ENCODE assay signal across 29 cellular contexts in the genomic region with DNA sequence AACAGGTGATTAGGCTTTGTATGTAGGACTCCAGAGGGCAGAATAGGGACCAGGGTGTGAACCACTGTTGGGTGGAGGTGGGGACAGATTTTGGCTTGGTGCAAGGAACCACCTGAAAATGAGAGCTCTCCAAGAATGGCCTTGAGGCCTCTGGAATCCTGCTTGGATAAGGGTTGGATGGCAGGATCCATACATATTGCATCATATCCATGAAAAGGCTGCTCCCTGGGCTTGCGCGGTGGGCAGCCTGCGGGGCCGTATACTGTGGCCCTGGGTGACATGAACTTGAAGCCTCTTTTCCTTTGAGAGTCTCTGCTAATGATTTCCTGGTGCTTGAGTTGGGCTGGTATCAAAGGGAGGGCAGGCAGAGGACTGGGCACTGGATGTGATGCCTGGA. TPM values are rescaled to one million over a fixed set of nuclear protein-coding genes. Genes with fewer than 3 reads are reported as not detected.
A peak's percentile ranks its signal among the peaks of the same experiment; 100 is the strongest.
DNase-seq lines count a peak whose midpoint lies in the region; ATAC-seq, FAIRE-seq and TF ChIP-seq lines count a peak whose summit lies in the region.
"Had no signal": no experiment of that assay in that cellular context is flagged by ENCODE, and none has a peak within 500 bp of the region (broad histone marks: within the 10 kb centered on the region; RNA-seq: fewer than 3 reads in every experiment).

No MANE protein-coding gene starts in this region.

- no peak for TF ChIP-seq EP300 in HepG2 (IDR thresholded peaks at IDR 0.05; ENCODE audit: low read depth in 2 of 2, low read length in 2 of 2)
- TF ChIP-seq EP300 in HepG2 (CRISPR knock-in tag; IDR thresholded peaks at IDR 0.05; ENCODE audit: borderline replicate concordance): no peak

- H4K5ac ChIP-seq in IMR-90 (ENCODE audit: low read depth, low read length): no peak overlapping the region

- TF ChIP-seq RAD21 in IMR-90 (IDR thresholded peaks at IDR 0.05; ENCODE audit: low read length): no peak
- no peak for TF ChIP-seq RAD21 in HepG2 (CRISPR knock-in tag; IDR thresholded peaks at IDR 0.05)

- H3K36me3 Mint-ChIP-seq in Caco-2 (ENCODE audit: insufficient read depth, unreplicated experiment) (no peaks in the 10 kb centered on the region), neural crest cell (ENCODE audit: low read depth) (no peaks in the 10 kb centered on the region)
- H3K36me3 Mint-ChIP-seq: CD14-positive monocyte had no signal

- H3K27me3 ChIP-seq in Caco-2 (replicated peaks; ENCODE audit: control insufficient read depth, insufficient read depth, low read length): no peaks in the 10 kb centered on the region
- peaks cover 15% of the 10 kb centered on the region for H3K27me3 ChIP-seq in IMR-90 (ENCODE audit: control insufficient read depth, insufficient read depth, low read length)
- no peaks in the 10 kb centered on the region for H3K27me3 ChIP-seq in HepG2 (ENCODE audit: control insufficient read depth in 1 of 2, insufficient read depth in 2 of 2, low read length in 2 of 2)
- H3K27me3 ChIP-seq: BLaER1 treated with 17β-estradiol and CSF1 and Interleukin-3, amounts not matched to agents 10 nM and 100 nM had no signal

- WGBS in IMR-90 (ENCODE audit: extremely low coverage in 2 of 2, insufficient read length in 1 of 2), 2 experiments: 83% methylated on average over 2 of the region's 4 CpGs; no CpG with 5 or more reads in 1 of the 2 experiments
- WGBS in HepG2 (ENCODE audit: low lambda C conversion rate): 64% methylated on average over 4 of the region's 4 CpGs

- in situ Hi-C loops in IMR-90 (cut with MboI; ENCODE audit: low sequenced_read_pairs) (no loop called here), HepG2 (cut with HindIII; ENCODE audit: extremely low pct_ligation_motif_present, low pct_unique_long_range_greater_than_20kb) (no loop called here)

- H3K4me1 Mint-ChIP-seq in Caco-2 (ENCODE audit: low read depth, unreplicated experiment) (peaks cover 21% of the 10 kb centered on the region), neural crest cell (no peaks in the 10 kb centered on the region)
- H3K4me1 Mint-ChIP-seq: CD8-positive, alpha-beta memory T cell had no signal

- TF ChIP-seq POLR2A in IMR-90 (IDR thresholded peaks at IDR 0.05; ENCODE audit: low read depth, low read length): no peak
- no peak for TF ChIP-seq POLR2A in HepG2 (IDR thresholded peaks at IDR 0.05; ENCODE audit: insufficient read depth in 1 of 2, low read depth in 2 of 2, low read length in 2 of 2)

- H3K79me1 ChIP-seq in IMR-90 (ENCODE audit: low read depth in 1 of 2, low read length in 2 of 2): no peaks in the 10 kb centered on the region

- no peak overlapping the region for H3K23ac ChIP-seq in IMR-90 (ENCODE audit: low read depth, low read length)

- no peaks in the 10 kb centered on the region for H3K79me2 ChIP-seq in HepG2 (ENCODE audit: insufficient read depth, low read length)

- H2AK9ac ChIP-seq in IMR-90 (replicated peaks; ENCODE audit: low read depth, low read length, poor library complexity): no peak overlapping the region

- POLR2A ChIA-PET in Caco-2 (lab: Charles Lee): no interaction called here
- POLR2A ChIA-PET in IMR-90 (lab: Charles Lee; ENCODE audit: unreplicated experiment): no interaction called here
- POLR2A ChIA-PET in HepG2 (lab: Yijun Ruan, JAX): interaction anchor here (2.2 to 3.5 kb wide), 2 partner anchors 11 to 31 kb away, joined by 17 to 18 read pairs; a partner anchor contains a TSS

- H2AK5ac ChIP-seq in IMR-90 (ENCODE audit: low read depth, low read length): no peak overlapping the region

- ATAC-seq in IMR-90 (ENCODE audit: low read depth): no peak
- ATAC-seq in HepG2: no peak
- no peak for ATAC-seq in left colon
- no peak for ATAC-seq in HG02588 (IDR thresholded peaks at IDR 0.05; ENCODE audit: unreplicated experiment)
- ATAC-seq in GM21825 (IDR thresholded peaks at IDR 0.05; ENCODE audit: unreplicated experiment): no peak
- ATAC-seq: A549, HCT116 had no signal

- H3K4ac ChIP-seq in IMR-90 (ENCODE audit: low read depth, low read length): no peak overlapping the region

- no peak overlapping the region for H3K56ac ChIP-seq in IMR-90 (ENCODE audit: extremely low read depth, insufficient read depth, low read length)

- no peaks in the 10 kb centered on the region for H3K27me3 Mint-ChIP-seq in Caco-2 (ENCODE audit: insufficient read depth, unreplicated experiment)
- H3K27me3 Mint-ChIP-seq in neural crest cell (ENCODE audit: low read depth): no peaks in the 10 kb centered on the region

- no TSS peak for BruUV-seq in Caco-2 (replicated peaks; lab: Mats Ljungman, UMichigan)
- no TSS peak for BruUV-seq in IMR-90 (replicated peaks; lab: Mats Ljungman, UMichigan)
- no TSS peak for BruUV-seq in HepG2 (replicated peaks; lab: Mats Ljungman, UMichigan)

- CTCF ChIA-PET in Caco-2 (lab: Charles Lee): no interaction called here
- CTCF ChIA-PET in IMR-90 (lab: Yijun Ruan, JAX): no interaction called here
- CTCF ChIA-PET in HepG2 (lab: Yijun Ruan, JAX; ENCODE audit: low intra/inter-chr PET ratio, low total read pairs): no interaction called here

- H4K91ac ChIP-seq in IMR-90 (ENCODE audit: insufficient read depth, low read depth, low read length): no peak overlapping the region

- H3K4me3 ChIP-seq in Caco-2 (ENCODE audit: low read depth, low read length) (no peak overlapping the region), IMR-90 (ENCODE audit: insufficient read depth, low read depth, low read length) (no peak overlapping the region), HepG2 (replicated peaks in 1 of 3; ENCODE audit: insufficient read depth in 1 of 3, low read depth in 2 of 3, low read length in 3 of 3) (no peak overlapping the region)
- H3K4me3 ChIP-seq: A549; BLaER1 treated with 17β-estradiol and CSF1 and Interleukin-3, amounts not matched to agents 10 nM and 100 nM; GM23248 had no signal

- H3K9me1 ChIP-seq in IMR-90 (ENCODE audit: insufficient read depth, low read length): 0 out of 2 replicates have a peak, but pooled peaks cover 2% of the 10 kb centered on the region

- no peak overlapping the region for H3K14ac ChIP-seq in IMR-90 (replicated peaks; ENCODE audit: low read depth, low read length)

- dilution Hi-C loops in IMR-90 (cut with HindIII; ENCODE audit: low sequenced_read_pairs, unreplicated experiment): no loop called here

- DNase-seq in Caco-2: no peak
- no peak for DNase-seq in IMR-90
- no peak for DNase-seq in HepG2 (ENCODE audit: low spot score)
- DNase-seq in neural crest cell (ENCODE audit: low read depth, low spot score): no peak
- no peak for DNase-seq in SKM-1 treated with dmso at 0.1 percent for 144 hours (lab: John Stamatoyannopoulos, UW; ENCODE audit: unreplicated experiment)
- no peak for DNase-seq in left colon
- DNase-seq: 8988T; ACHN; AML-193; BE2C; CD4-positive, alpha-beta T cell; CD8-positive, alpha-beta memory T cell; DMS53; DMS79 treated with DMSO at 0.1 percent for 48 hours; GF-D8; GM23248; H9 had no signal

- H3K27ac ChIP-seq in IMR-90 (ENCODE audit: insufficient read depth, low read length): no peak overlapping the region
- H3K27ac ChIP-seq in HepG2 (ENCODE audit: extremely low read length, insufficient read depth, low read length): no peak overlapping the region
- H3K27ac ChIP-seq: A549; BLaER1 treated with 17β-estradiol and CSF1 and Interleukin-3, amounts not matched to agents 10 nM and 100 nM; GM23248 had no signal

- no peak overlapping the region for H2BK5ac ChIP-seq in IMR-90 (ENCODE audit: low read depth, low read length, poor library complexity, severe bottlenecking)

- H2AFZ ChIP-seq in IMR-90 (replicated peaks; ENCODE audit: low read length, poor library complexity) (no peak overlapping the region), HepG2 (ENCODE audit: low read length) (no peak overlapping the region)
- H2AFZ ChIP-seq: GM23248 had no signal

- H4K20me1 ChIP-seq in IMR-90 (ENCODE audit: insufficient read depth, low read length): no peaks in the 10 kb centered on the region
- H4K20me1 ChIP-seq in HepG2 (ENCODE audit: insufficient read depth, low read length): no peaks in the 10 kb centered on the region
- H4K20me1 ChIP-seq: BLaER1 treated with 17β-estradiol and CSF1 and Interleukin-3, amounts not matched to agents 10 nM and 100 nM had no signal

- no peak overlapping the region for H2BK20ac ChIP-seq in IMR-90 (ENCODE audit: low read depth, low read length)

- H3K9ac ChIP-seq in IMR-90 (ENCODE audit: low read depth, low read length): no peak overlapping the region
- H3K9ac ChIP-seq in HepG2 (ENCODE audit: insufficient read depth, low read depth, low read length): no peak overlapping the region
- H3K9ac ChIP-seq: BLaER1 treated with 17β-estradiol and CSF1 and Interleukin-3, amounts not matched to agents 10 nM and 100 nM; GM23248 had no signal

- H3K4me1 ChIP-seq in Caco-2 (peaks cover 24% of the 10 kb centered on the region), IMR-90 (ENCODE audit: control insufficient read depth, insufficient read depth, low read length) (no peaks in the 10 kb centered on the region), HepG2 (ENCODE audit: insufficient read depth, low read length) (peaks cover 60% of the 10 kb centered on the region)
- H3K4me1 ChIP-seq: A549; BE2C; BLaER1 treated with 17β-estradiol and CSF1 and Interleukin-3, amounts not matched to agents 10 nM and 100 nM had no signal

- no peaks in the 10 kb centered on the region for H3K9me3 ChIP-seq in Caco-2
- peaks cover 3% of the 10 kb centered on the region for H3K9me3 ChIP-seq in IMR-90 (ENCODE audit: control insufficient read depth, insufficient read depth, low read length)
- H3K9me3 ChIP-seq in HepG2 (ENCODE audit: low read length): no peaks in the 10 kb centered on the region
- H3K9me3 ChIP-seq: A549, BE2C had no signal

- H3K4me3 Mint-ChIP-seq in Caco-2 (ENCODE audit: unreplicated experiment): no peak overlapping the region
- H3K4me3 Mint-ChIP-seq in neural crest cell: no peak overlapping the region
- H3K4me3 Mint-ChIP-seq: CD14-positive monocyte; CD4-positive, alpha-beta T cell; CD8-positive, alpha-beta memory T cell; H9 had no signal

- H4K8ac ChIP-seq in IMR-90 (ENCODE audit: low read depth in 2 of 2, low read length in 2 of 2): no peak overlapping the region

- FAIRE-seq in HepG2 (lab: Jason Lieb, UNC): no peak
- FAIRE-seq: A549, GM12891, GM18507 had no signal

- no peak overlapping the region for H2BK120ac ChIP-seq in IMR-90 (ENCODE audit: low read depth, low read length)

- TF ChIP-seq CTCF in Caco-2 (IDR thresholded peaks at IDR 0.05; ENCODE audit: insufficient read depth in 1 of 2, low read depth in 1 of 2, low read length in 1 of 2, severe bottlenecking in 1 of 2, unreplicated experiment in 1 of 2) (no peak), IMR-90 (conservative IDR thresholded peaks at IDR 0.05; ENCODE audit: low read depth, low read length) (no peak), HepG2 (CRISPR knock-in tag; IDR thresholded peaks at IDR 0.05) (no peak), neural crest cell (conservative IDR thresholded peaks at IDR 0.05) (no peak)

- H3K36me3 ChIP-seq in Caco-2 (ENCODE audit: control insufficient read depth, insufficient read depth, low read length) (no peaks in the 10 kb centered on the region), IMR-90 (ENCODE audit: control insufficient read depth, insufficient read depth, low read length) (no peaks in the 10 kb centered on the region), HepG2 (replicated peaks in 1 of 2; ENCODE audit: control insufficient read depth in 1 of 2, insufficient read depth in 2 of 2, low read length in 2 of 2) (no peaks in the 10 kb centered on the region)
- H3K36me3 ChIP-seq: BE2C; BLaER1 treated with 17β-estradiol and CSF1 and Interleukin-3, amounts not matched to agents 10 nM and 100 nM had no signal

- intact Hi-C loops in Caco-2 (cut with micrococcal nuclease; ENCODE audit: unreplicated experiment): no loop called here
- intact Hi-C loops in IMR-90 (cut with micrococcal nuclease): no loop called here
- intact Hi-C loops in HepG2 (cut with micrococcal nuclease; ENCODE audit: unreplicated experiment): no loop called here
- intact Hi-C loops in left colon (cut with DNase I, micrococcal nuclease): no loop called here

- no peak overlapping the region for H2BK15ac ChIP-seq in IMR-90 (ENCODE audit: low read depth, low read length)

- H3K4me2 ChIP-seq in IMR-90 (ENCODE audit: low read depth, low read length) (no peak overlapping the region), HepG2 (ENCODE audit: low read depth, low read length) (no peak overlapping the region)
- H3K4me2 ChIP-seq: A549; BLaER1 treated with 17β-estradiol and CSF1 and Interleukin-3, amounts not matched to agents 10 nM and 100 nM had no signal

- H3K18ac ChIP-seq in IMR-90 (ENCODE audit: low read depth, low read length): no peak overlapping the region

- peak overlapping the region; percentile 79 for H3K27ac Mint-ChIP-seq in Caco-2 (ENCODE audit: unreplicated experiment)
- peak overlapping the region; percentile 38 for H3K27ac Mint-ChIP-seq in neural crest cell (ENCODE audit: unreplicated experiment)
- H3K27ac Mint-ChIP-seq: CD4-positive, alpha-beta T cell; CD8-positive, alpha-beta memory T cell had no signal

- H3K9me3 Mint-ChIP-seq in Caco-2 (ENCODE audit: unreplicated experiment) (peaks cover 5% of the 10 kb centered on the region), neural crest cell (peaks cover 8% of the 10 kb centered on the region)
- H3K9me3 Mint-ChIP-seq: CD4-positive, alpha-beta T cell had no signal

RNA-seq across cellular contexts. Expression of a gene that starts 1.3 kb away (rescaled TPM):
- total RNA-seq in Caco-2 (2022): 2.6 and 3.8 TPM in 2 replicates
- total RNA-seq in IMR-90 (2012; rRNA removed): not detected in 2 replicates
- polyA plus RNA-seq in IMR-90 (2012; rRNA removed): 0.03 TPM in 1 of 2 replicates, not detected in the other
- polyA plus RNA-seq in IMR-90 (2012; cell fraction: cytosol; rRNA removed): not detected in 2 replicates
- not detected in 2 replicates for polyA plus RNA-seq in IMR-90 (2012; cell fraction: nucleus; rRNA removed; ENCODE audit: low replicate concordance)
- not detected in 2 replicates for total RNA-seq in HepG2 (2016; rRNA removed; fragmentation: Illumina TruSeq; extraction: Trizol)
- total RNA-seq in HepG2 (2016; cell fraction: cytosol; rRNA removed; fragmentation: Illumina TruSeq; extraction: Trizol; ENCODE audit: low read depth): not detected in 2 replicates
- total RNA-seq in HepG2 (2016; cell fraction: insoluble cytoplasmic fraction; rRNA removed; fragmentation: Illumina TruSeq; extraction: Trizol): not detected in 2 replicates
- total RNA-seq in HepG2 (2016; cell fraction: membrane; rRNA removed; fragmentation: Illumina TruSeq; extraction: Trizol): not detected in 2 replicates
- not detected in 2 replicates for total RNA-seq in HepG2 (2016; cell fraction: nucleus; rRNA removed; fragmentation: Illumina TruSeq; extraction: Trizol)
- 0.17 and 0.18 TPM in 2 replicates for polyA plus RNA-seq in HepG2 (2011; rRNA removed)
- 0.09 and 0.22 TPM in 2 replicates for polyA plus RNA-seq in HepG2 (2011; cell fraction: cytosol; rRNA removed)
- 0.16 TPM in 1 of 2 replicates, not detected in the other for polyA plus RNA-seq in HepG2 (2011; cell fraction: nucleus; rRNA removed)
- 0.12 and 0.30 TPM in 2 replicates for polyA plus RNA-seq in HepG2 (2012)
- polyA plus RNA-seq in HepG2 (2016; cell fraction: cytosol; fragmentation: Illumina TruSeq; extraction: Trizol; ENCODE audit: low read depth): not detected in 2 replicates
- polyA plus RNA-seq in HepG2 (2016; cell fraction: insoluble cytoplasmic fraction; fragmentation: Illumina TruSeq; extraction: Trizol; ENCODE audit: low read depth): not detected in 2 replicates
- not detected in 2 replicates for polyA plus RNA-seq in HepG2 (2016; cell fraction: membrane; fragmentation: Illumina TruSeq; extraction: Trizol; ENCODE audit: low read depth)
- polyA plus RNA-seq in HepG2 (2016; cell fraction: nucleus; fragmentation: Illumina TruSeq; extraction: Trizol; ENCODE audit: insufficient read depth, low read depth): not detected in 2 replicates
- not detected in 2 replicates for polyA minus RNA-seq in HepG2 (2011; rRNA and poly(A)+ RNA removed; ENCODE audit: low replicate concordance)
- polyA minus RNA-seq in HepG2 (2011; cell fraction: cytosol; rRNA and poly(A)+ RNA removed): not detected in 2 replicates
- polyA minus RNA-seq in HepG2 (2011; cell fraction: nucleus; rRNA and poly(A)+ RNA removed): not detected in 2 replicates
- not detected in 2 replicates for total RNA-seq in neural crest cell
- total RNA-seq in left colon: not detected
- total RNA-seq: Calu3; CD4-positive, alpha-beta T cell; CD8-positive, alpha-beta memory T cell; Daoy; G401; GM23248; H4; H9 had no signal
- polyA plus RNA-seq: A549; CD8-positive, alpha-beta memory T cell; GM23248 had no signal

RNA-seq across cellular contexts. Expression of a gene that starts 31.4 kb away (rescaled TPM):
- total RNA-seq in Caco-2 (2022): 264 and 310 TPM in 2 replicates
- 29.4 and 96.9 TPM in 2 replicates for total RNA-seq in IMR-90 (2012; rRNA removed)
- 219 and 229 TPM in 2 replicates for polyA plus RNA-seq in IMR-90 (2012; rRNA removed)
- 81.4 and 102 TPM in 2 replicates for polyA plus RNA-seq in IMR-90 (2012; cell fraction: cytosol; rRNA removed)
- 215 and 1,047 TPM in 2 replicates for polyA plus RNA-seq in IMR-90 (2012; cell fraction: nucleus; rRNA removed; ENCODE audit: low replicate concordance)
- 277 and 333 TPM in 2 replicates for total RNA-seq in HepG2 (2016; rRNA removed; fragmentation: Illumina TruSeq; extraction: Trizol)
- 66.7 and 68.4 TPM in 2 replicates for total RNA-seq in HepG2 (2016; cell fraction: cytosol; rRNA removed; fragmentation: Illumina TruSeq; extraction: Trizol; ENCODE audit: low read depth)
- 277 and 309 TPM in 2 replicates for total RNA-seq in HepG2 (2016; cell fraction: insoluble cytoplasmic fraction; rRNA removed; fragmentation: Illumina TruSeq; extraction: Trizol)
- total RNA-seq in HepG2 (2016; cell fraction: membrane; rRNA removed; fragmentation: Illumina TruSeq; extraction: Trizol): 68.2 and 70.5 TPM in 2 replicates
- total RNA-seq in HepG2 (2016; cell fraction: nucleus; rRNA removed; fragmentation: Illumina TruSeq; extraction: Trizol): 278 and 311 TPM in 2 replicates
- 189 and 218 TPM in 2 replicates for polyA plus RNA-seq in HepG2 (2011; rRNA removed)
- 169 and 242 TPM in 2 replicates for polyA plus RNA-seq in HepG2 (2011; cell fraction: cytosol; rRNA removed)
- 586 and 686 TPM in 2 replicates for polyA plus RNA-seq in HepG2 (2011; cell fraction: nucleus; rRNA removed)
- 376 and 529 TPM in 2 replicates for polyA plus RNA-seq in HepG2 (2012)
- 22.7 and 25.6 TPM in 2 replicates for polyA plus RNA-seq in HepG2 (2016; cell fraction: cytosol; fragmentation: Illumina TruSeq; extraction: Trizol; ENCODE audit: low read depth)
- polyA plus RNA-seq in HepG2 (2016; cell fraction: insoluble cytoplasmic fraction; fragmentation: Illumina TruSeq; extraction: Trizol; ENCODE audit: low read depth): 415 and 444 TPM in 2 replicates
- polyA plus RNA-seq in HepG2 (2016; cell fraction: membrane; fragmentation: Illumina TruSeq; extraction: Trizol; ENCODE audit: low read depth): 45.5 and 47.3 TPM in 2 replicates
- polyA plus RNA-seq in HepG2 (2016; cell fraction: nucleus; fragmentation: Illumina TruSeq; extraction: Trizol; ENCODE audit: insufficient read depth, low read depth): 410 and 415 TPM in 2 replicates
- 99.8 and 128 TPM in 2 replicates for polyA minus RNA-seq in HepG2 (2011; rRNA and poly(A)+ RNA removed; ENCODE audit: low replicate concordance)
- 61.5 and 65.7 TPM in 2 replicates for polyA minus RNA-seq in HepG2 (2011; cell fraction: cytosol; rRNA and poly(A)+ RNA removed)
- polyA minus RNA-seq in HepG2 (2011; cell fraction: nucleus; rRNA and poly(A)+ RNA removed): 704 and 755 TPM in 2 replicates
- total RNA-seq in neural crest cell: 356 and 377 TPM in 2 replicates
- 100 to 1,000 TPM; 315 to 316 TPM for total RNA-seq in left colon
